ENCODE assay signal across 8 cellular contexts in genomic region chr12:13100610-13100881, GRCh38. TPM values are rescaled to one million over a fixed set of nuclear protein-coding genes. Genes with fewer than 3 reads are reported as not detected.
A peak's percentile ranks its signal among the peaks of the same experiment; 100 is the strongest.
DNase-seq lines count a peak whose midpoint lies in the region; ATAC-seq and TF ChIP-seq lines count a peak whose summit lies in the region.

No MANE protein-coding gene starts in this region.

- peak overlapping the region; percentile 94 for H3K27ac ChIP-seq in brain microvascular endothelial cell

- H3K4me1 Mint-ChIP-seq in stimulated activated naive CD8-positive, alpha-beta T cell treated with anti-CD3 and anti-CD28 coated beads, Interleukin-15, Interleukin-2, amounts not matched to agents 100 ng/mL and 50 ng/mL, for 24 hours (ENCODE audit: low read depth) = peaks cover 67% of the 10 kb centered on the region

- H3K27me3 Mint-ChIP-seq in stimulated activated naive CD8-positive, alpha-beta T cell treated with anti-CD3 and anti-CD28 coated beads, Interleukin-15, Interleukin-2, amounts not matched to agents 100 ng/mL and 50 ng/mL, for 24 hours = no peaks in the 10 kb centered on the region

- H3K36me3 ChIP-seq in brain microvascular endothelial cell (replicated peaks) = no peaks in the 10 kb centered on the region

- no peaks in the 10 kb centered on the region for H3K9me3 ChIP-seq in mononuclear cell (ENCODE audit: low read depth, low read length)

- H3K4me3 ChIP-seq in brain microvascular endothelial cell (ENCODE audit: low read depth, low read length) (peak overlapping the region; percentile 37), mononuclear cell (ENCODE audit: low read length) (peak overlapping the region; percentile 36)

- H3K4me1 ChIP-seq in mononuclear cell (ENCODE audit: insufficient read depth, low read length) = peaks cover 60% of the 10 kb centered on the region

- H3K27ac Mint-ChIP-seq in stimulated activated naive CD8-positive, alpha-beta T cell treated with anti-CD3 and anti-CD28 coated beads, Interleukin-15, Interleukin-2, amounts not matched to agents 100 ng/mL and 50 ng/mL, for 24 hours = peak overlapping the region; percentile 84

- no peaks in the 10 kb centered on the region for H3K36me3 Mint-ChIP-seq in stimulated activated naive CD8-positive, alpha-beta T cell treated with anti-CD3 and anti-CD28 coated beads, Interleukin-15, Interleukin-2, amounts not matched to agents 100 ng/mL and 50 ng/mL, for 24 hours (ENCODE audit: low read depth)

- in situ Hi-C loops in brain microvascular endothelial cell (cut with HindIII; ENCODE audit: low pct_ligation_motif_present, low sequenced_read_pairs) = no loop called here

- TF ChIP-seq CTCF in brain microvascular endothelial cell (IDR thresholded peaks at IDR 0.05; ENCODE audit: low read depth, low read length, missing control alignments) = no peak

- ATAC-seq in stimulated activated naive CD8-positive, alpha-beta T cell treated with anti-CD3 and anti-CD28 coated beads, Interleukin-15, Interleukin-2, amounts not matched to agents 100 U/mL and 50 U/mL, for 24 hours = no peak
- ATAC-seq in HG03521 (IDR thresholded peaks at IDR 0.05; ENCODE audit: unreplicated experiment) = no peak

- no peaks in the 10 kb centered on the region for H3K9me3 Mint-ChIP-seq in stimulated activated naive CD8-positive, alpha-beta T cell treated with anti-CD3 and anti-CD28 coated beads, Interleukin-15, Interleukin-2, amounts not matched to agents 100 ng/mL and 50 ng/mL, for 24 hours

- DNase-seq in stimulated activated naive CD8-positive, alpha-beta T cell treated with anti-CD3 and anti-CD28 coated beads, Interleukin-15, Interleukin-2, amounts not matched to agents 100 U/mL and 50 U/mL, for 24 hours = no peak
- no peak for DNase-seq in brain microvascular endothelial cell
- no peak for DNase-seq in cortex of kidney (lab: John Stamatoyannopoulos, UW)
- DNase-seq in COLO668 (lab: John Stamatoyannopoulos, UW; ENCODE audit: unreplicated experiment) = no peak
- DNase-seq in NCI-H82 (lab: John Stamatoyannopoulos, UW) = no peak

- peak overlapping the region; percentile 70 for H3K4me3 Mint-ChIP-seq in stimulated activated naive CD8-positive, alpha-beta T cell treated with anti-CD3 and anti-CD28 coated beads, Interleukin-15, Interleukin-2, amounts not matched to agents 100 ng/mL and 50 ng/mL, for 24 hours

- no peaks in the 10 kb centered on the region for H3K27me3 ChIP-seq in brain microvascular endothelial cell (replicated peaks)
- H3K27me3 ChIP-seq in mononuclear cell (ENCODE audit: insufficient read depth, low read length) = no peaks in the 10 kb centered on the region

RNA-seq across cellular contexts. Expression of gene GSG1, which starts 2.9 kb away (rescaled TPM):
- not detected for total RNA-seq in mononuclear cell

RNA-seq across cellular contexts. Expression of gene FAM234B, which starts 56.4 kb away (rescaled TPM):
- total RNA-seq in mononuclear cell = 3.9 TPM
